Comparison of ENCODE assay signal across 8 cellular contexts in genomic region chr9:34701023-34701768, GRCh38. TPM values are rescaled to one million over a fixed set of nuclear protein-coding genes. Genes with fewer than 3 reads are reported as not detected.
DNase-seq lines count a peak whose midpoint lies in the region; ATAC-seq and TF ChIP-seq lines count a peak whose summit lies in the region.

No MANE protein-coding gene starts in this region.

- H3K9ac ChIP-seq in HUES48 (ENCODE audit: low read depth, low read length), result no peak overlapping the region

- H3K4me1 ChIP-seq in HUES48 (ENCODE audit: control insufficient read depth, insufficient read depth, low read length), result peaks cover 3% of the 10 kb centered on the region; the same call in 1 of the 2 replicates

- peaks cover 30% of the 10 kb centered on the region for H3K27me3 Mint-ChIP-seq in nephron (ENCODE audit: low read depth)
- H3K27me3 Mint-ChIP-seq in stimulated activated naive B cell treated with anti-CD40 and anti-IgM and Interleukin-4, amounts not matched to agents 10 μg/mL and 1 μg/mL and 100 μg/mL, for 72 hours, result peaks cover 24 to 28% of the 10 kb centered on the region in 2 donors

- DNase-seq in GDM1 (lab: John Stamatoyannopoulos, UW) (peak; percentile 38), RPMI7951 (ENCODE audit: low read depth) (peak; percentile 40), foreskin fibroblast (peak; percentile 49 to 82)
- DNase-seq in activated effector memory CD4-positive, alpha-beta T cell treated with anti-CD3 and anti-CD28 coated beads, Interleukin-2, amount 50 U/mL, for 16 hours, result peak; percentile 91
- peak; percentile 62 for DNase-seq in stimulated activated naive B cell treated with anti-CD40 and anti-IgM and Interleukin-4, amounts not matched to agents 10 μg/mL and 1 μg/mL and 100 μg/mL, for 72 hours

- H3K9me3 Mint-ChIP-seq in nephron, result no peaks in the 10 kb centered on the region
- H3K9me3 Mint-ChIP-seq in stimulated activated naive B cell treated with anti-CD40 and anti-IgM and Interleukin-4, amounts not matched to agents 10 μg/mL and 1 μg/mL and 100 μg/mL, for 72 hours, result no peaks in the 10 kb centered on the region

- TF ChIP-seq CTCF in foreskin fibroblast (IDR thresholded peaks at IDR 0.05; ENCODE audit: low read depth, low read length) (peak; percentile 92), nephron (IDR thresholded peaks at IDR 0.05; ENCODE audit: unreplicated experiment in 3 of 3) (peak; percentile 91 to 95 (median 94))

- H3K27ac Mint-ChIP-seq in nephron, result no peak overlapping the region
- H3K27ac Mint-ChIP-seq in stimulated activated naive B cell treated with anti-CD40 and anti-IgM and Interleukin-4, amounts not matched to agents 10 μg/mL and 1 μg/mL and 100 μg/mL, for 72 hours, result no peak overlapping the region

- ATAC-seq in stimulated activated naive B cell treated with anti-CD40 and anti-IgM and Interleukin-4, amounts not matched to agents 10 μg/mL and 1 μg/mL and 100 μg/mL, for 72 hours (replicated peaks), result peak; percentile 84 to 88
- ATAC-seq in HG02870 (IDR thresholded peaks at IDR 0.05; ENCODE audit: unreplicated experiment), result no peak

- no peaks in the 10 kb centered on the region for H3K9me3 ChIP-seq in HUES48 (ENCODE audit: control insufficient read depth, insufficient read depth, low read length)

- no peaks in the 10 kb centered on the region for H3K36me3 ChIP-seq in HUES48 (ENCODE audit: control insufficient read depth, insufficient read depth, low read length)

- H3K4me3 ChIP-seq in HUES48 (ENCODE audit: low read depth, low read length) (peak overlapping the region; percentile 65), foreskin fibroblast (ENCODE audit: low read depth in 1 of 2, low read length in 2 of 2) (peak overlapping the region; percentile 62 to 75)

- H3K36me3 Mint-ChIP-seq in nephron (ENCODE audit: low read depth), result no peaks in the 10 kb centered on the region
- H3K36me3 Mint-ChIP-seq in stimulated activated naive B cell treated with anti-CD40 and anti-IgM and Interleukin-4, amounts not matched to agents 10 μg/mL and 1 μg/mL and 100 μg/mL, for 72 hours, result no peaks in the 10 kb centered on the region

- H3K27me3 ChIP-seq in HUES48 (ENCODE audit: control insufficient read depth, insufficient read depth, low read length), result peaks cover 31% of the 10 kb centered on the region

- H3K4me1 Mint-ChIP-seq in nephron, result peaks cover 7% of the 10 kb centered on the region
- peaks cover 6 to 7% of the 10 kb centered on the region in 2 donors for H3K4me1 Mint-ChIP-seq in stimulated activated naive B cell treated with anti-CD40 and anti-IgM and Interleukin-4, amounts not matched to agents 10 μg/mL and 1 μg/mL and 100 μg/mL, for 72 hours

- H3K4me3 Mint-ChIP-seq in nephron, result peak overlapping the region; percentile 62 to 75 (median 71)
- peak overlapping the region; percentile 66 to 79 for H3K4me3 Mint-ChIP-seq in stimulated activated naive B cell treated with anti-CD40 and anti-IgM and Interleukin-4, amounts not matched to agents 10 μg/mL and 1 μg/mL and 100 μg/mL, for 72 hours

- no peak overlapping the region for H3K27ac ChIP-seq in HUES48 (ENCODE audit: low read depth, low read length)

RNA-seq across cellular contexts. Expression of gene CCL21, which starts 8.7 kb away (rescaled TPM):
- not detected in 2 replicates for total RNA-seq in RPMI7951 (2014; rRNA removed; shearing (Covaris generic))

RNA-seq across cellular contexts. Expression of gene CCL19, which starts 10.1 kb away (rescaled TPM):
- not detected in 2 replicates for total RNA-seq in RPMI7951 (2014; rRNA removed; shearing (Covaris generic))

RNA-seq across cellular contexts. Expression of gene CCL27, which starts 38.7 kb away (rescaled TPM):
- total RNA-seq in RPMI7951 (2014; rRNA removed; shearing (Covaris generic)), result not detected in 2 replicates

RNA-seq across cellular contexts. Expression of gene IL11RA, which starts 49.2 kb away (rescaled TPM):
- total RNA-seq in RPMI7951 (2014; rRNA removed; shearing (Covaris generic)), result 0.59 and 0.72 TPM in 2 replicates

RNA-seq across cellular contexts. Expression of gene GALT, which starts 54.7 kb away (rescaled TPM):
- total RNA-seq in RPMI7951 (2014; rRNA removed; shearing (Covaris generic)), result 12.6 and 16.7 TPM in 2 replicates

Comparison
In these comparisons a context has a peak if more than half of its experiments do, and no peak if none do; other contexts are left out.
1. DNase-seq: peak in every context shown above with its lines; median percentile 91 in activated effector memory CD4-positive, alpha-beta T cell treated with anti-CD3 and anti-CD28 coated beads, Interleukin-2, amount 50 U/mL, for 16 hours; 66 in foreskin fibroblast; 62 in stimulated activated naive B cell treated with anti-CD40 and anti-IgM and Interleukin-4, amounts not matched to agents 10 μg/mL and 1 μg/mL and 100 μg/mL, for 72 hours; 40 in RPMI7951; 38 in GDM1.